ENCODE assay signal across 30 cellular contexts in genomic region chrX:7420712-7421111, GRCh38.
"Had no signal": no experiment of that assay in that cellular context is flagged by ENCODE, and none has a peak within 500 bp of the region (broad histone marks: within the 10 kb centered on the region; RNA-seq: fewer than 3 reads in every experiment).

No MANE protein-coding gene starts in this region.

- H3K36me3 Mint-ChIP-seq: activated naive CD8-positive, alpha-beta T cell treated with anti-CD3 and anti-CD28 coated beads for 36 hours had no signal

- DNase-seq: activated CD4-positive, alpha-beta T cell treated with anti-CD3 and anti-CD28 coated beads, Interleukin-2, amount 10 ng/mL, durations not matched to agents 24 days and 14 days; activated CD4-positive, alpha-beta T cell treated with anti-CD3 and anti-CD28 coated beads, Interleukin-2, amount 50 U/mL, for 4 hours; activated CD4-positive, CD25-positive, alpha-beta regulatory T cell; activated CD8-positive, alpha-beta T cell treated with anti-CD3 and anti-CD28 coated beads for 36 hours; activated effector memory CD4-positive, alpha-beta T cell treated with anti-CD3 and anti-CD28 coated beads, Interleukin-2, amount 50 U/mL, for 16 hours; activated naive CD4-positive, alpha-beta T cell; activated naive CD4-positive, alpha-beta T cell treated with anti-CD3 and anti-CD28 coated beads, Interleukin-2, amount 50 U/mL, for 16 hours; activated naive CD8-positive, alpha-beta T cell treated with anti-CD3 and anti-CD28 coated beads for 36 hours; activated T-cell treated with anti-CD3 and anti-CD28 coated beads, Interleukin-2, amount 50 U/mL, for 1 hour; activated T-cell treated with anti-CD3 and anti-CD28 coated beads, Interleukin-2, amount 50 U/mL, for 72 hours; amniotic stem cell; aorta; brain microvascular endothelial cell; central memory CD4-positive, alpha-beta T cell; NCI-H1105; NCI-H1417 treated with DMSO at 0.1 percent for 48 hours; NCI-H187 treated with DMSO at 0.1 percent for 48 hours; NCI-H2081; NCI-H2171; NCI-H510A; NCI-H526; PC-9; SW 1271; T-helper 1 cell; T1000; WERI-Rb-1 had no signal

- H3K4me2 ChIP-seq: PC-9 had no signal

- H3K27ac ChIP-seq: brain microvascular endothelial cell, PC-9, RWPE1, WERI-Rb-1 had no signal

- H2AFZ ChIP-seq: PC-9 had no signal

- H3K36me3 ChIP-seq: brain microvascular endothelial cell, WERI-Rb-1 had no signal

- H3K4me1 Mint-ChIP-seq: activated CD4-positive, alpha-beta T cell treated with anti-CD3 and anti-CD28 coated beads, Interleukin-2, amount 10 ng/mL, durations not matched to agents 24 days and 14 days; activated naive CD8-positive, alpha-beta T cell treated with anti-CD3 and anti-CD28 coated beads for 36 hours; activated T-helper 17 cell treated with anti-CD3 and anti-CD28 coated beads, Interleukin-2, amount 50 U/mL, for 72 hours had no signal

- H3K27me3 ChIP-seq: brain microvascular endothelial cell had no signal

- H3K4me3 ChIP-seq: PC-9 had no signal

- H3K9me3 Mint-ChIP-seq: activated CD4-positive, alpha-beta T cell treated with anti-CD3 and anti-CD28 coated beads, Interleukin-2, amount 10 ng/mL, durations not matched to agents 24 days and 14 days; activated CD8-positive, alpha-beta T cell treated with anti-CD3 and anti-CD28 coated beads for 36 hours; activated naive CD8-positive, alpha-beta T cell treated with anti-CD3 and anti-CD28 coated beads for 36 hours; activated T-helper 17 cell treated with anti-CD3 and anti-CD28 coated beads, Interleukin-2, amount 50 U/mL, for 72 hours had no signal

- H3K27me3 Mint-ChIP-seq: activated CD4-positive, alpha-beta T cell treated with anti-CD3 and anti-CD28 coated beads, Interleukin-2, amount 10 ng/mL, durations not matched to agents 24 days and 14 days; activated CD8-positive, alpha-beta T cell treated with anti-CD3 and anti-CD28 coated beads for 36 hours; activated naive CD8-positive, alpha-beta T cell treated with anti-CD3 and anti-CD28 coated beads for 36 hours; activated T-helper 17 cell treated with anti-CD3 and anti-CD28 coated beads, Interleukin-2, amount 50 U/mL, for 72 hours had no signal

- H3K4me3 Mint-ChIP-seq: activated CD4-positive, alpha-beta T cell treated with anti-CD3 and anti-CD28 coated beads, Interleukin-2, amount 10 ng/mL, durations not matched to agents 24 days and 14 days; activated CD8-positive, alpha-beta T cell treated with anti-CD3 and anti-CD28 coated beads for 36 hours; activated naive CD8-positive, alpha-beta T cell treated with anti-CD3 and anti-CD28 coated beads for 36 hours; activated T-cell treated with anti-CD3 and anti-CD28 coated beads, Interleukin-2, amount 50 U/mL, for 72 hours; activated T-helper 17 cell treated with anti-CD3 and anti-CD28 coated beads, Interleukin-2, amount 50 U/mL, for 72 hours had no signal

- FAIRE-seq: RCC 7860 had no signal

- H3K27ac Mint-ChIP-seq: activated CD4-positive, alpha-beta T cell treated with anti-CD3 and anti-CD28 coated beads, Interleukin-2, amount 10 ng/mL, durations not matched to agents 24 days and 14 days; activated CD8-positive, alpha-beta T cell treated with anti-CD3 and anti-CD28 coated beads for 36 hours; activated naive CD8-positive, alpha-beta T cell treated with anti-CD3 and anti-CD28 coated beads for 36 hours; activated T-cell treated with anti-CD3 and anti-CD28 coated beads, Interleukin-2, amount 50 U/mL, for 72 hours; activated T-helper 17 cell treated with anti-CD3 and anti-CD28 coated beads, Interleukin-2, amount 50 U/mL, for 72 hours had no signal

- ATAC-seq: activated CD8-positive, alpha-beta T cell treated with anti-CD3 and anti-CD28 coated beads for 36 hours; activated T-cell treated with anti-CD3 and anti-CD28 coated beads, Interleukin-2, amount 50 U/mL, for 72 hours; activated T-helper 17 cell treated with anti-CD3 and anti-CD28 coated beads, Interleukin-2, amount 50 U/mL, for 72 hours; Right ventricle myocardium inferior had no signal
